9 cellular contexts compared by ENCODE assay signal in genomic region chr2:231190531-231191197, GRCh38. TPM values are rescaled to one million over a fixed set of nuclear protein-coding genes. Genes with fewer than 3 reads are reported as not detected.
DNase-seq lines count a peak whose midpoint lies in the region; ATAC-seq and TF ChIP-seq lines count a peak whose summit lies in the region.
"Had no signal": no experiment of that assay in that cellular context is flagged by ENCODE, and none has a peak within 500 bp of the region (broad histone marks: within the 10 kb centered on the region; RNA-seq: fewer than 3 reads in every experiment).

No MANE protein-coding gene starts in this region.

- no peaks in the 10 kb centered on the region for H3K27me3 ChIP-seq in PC-3 (ENCODE audit: low read length)
- H3K27me3 ChIP-seq in lower lobe of right lung (ENCODE audit: low read depth), result no peaks in the 10 kb centered on the region
- H3K27me3 ChIP-seq in suprapubic skin, result peaks cover 4% of the 10 kb centered on the region

- CTCF ChIA-PET in PC-3 (lab: Charles Lee), result no interaction called here

- peak; percentile 37 for TF ChIP-seq CTCF in PC-3 (conservative IDR thresholded peaks at IDR 0.05; ENCODE audit: low read depth, low read length)
- peak; percentile 12 for TF ChIP-seq CTCF in lower lobe of right lung (IDR thresholded peaks at IDR 0.05)
- TF ChIP-seq CTCF in suprapubic skin (IDR thresholded peaks at IDR 0.05), result no peak

- H2AFZ ChIP-seq in PC-3 (ENCODE audit: low read length), result peak overlapping the region; percentile 89

- H3K36me3 ChIP-seq in PC-3 (ENCODE audit: low read depth, low read length), result no peaks in the 10 kb centered on the region
- H3K36me3 ChIP-seq in lower lobe of right lung, result no peaks in the 10 kb centered on the region
- H3K36me3 ChIP-seq in suprapubic skin, result no peaks in the 10 kb centered on the region

- POLR2A ChIA-PET in PC-3 (lab: Charles Lee; ENCODE audit: unreplicated experiment), result no interaction called here

- no peaks in the 10 kb centered on the region for H3F3A ChIP-seq in PC-3 (ENCODE audit: low read length, unreplicated experiment)

- no peak overlapping the region for H3K27ac ChIP-seq in PC-3 (ENCODE audit: low read length)
- peak overlapping the region; percentile 90 for H3K27ac ChIP-seq in lower lobe of right lung
- H3K27ac ChIP-seq in suprapubic skin, result peak overlapping the region; percentile 84

- H3K4me1 ChIP-seq in PC-3 (ENCODE audit: insufficient read depth, low read length) (no peaks in the 10 kb centered on the region; the same call in 1 of the 2 replicates), lower lobe of right lung (peaks cover 42% of the 10 kb centered on the region), suprapubic skin (peaks cover 18% of the 10 kb centered on the region)

- H3K9me3 ChIP-seq in PC-3 (ENCODE audit: low read length), result no peaks in the 10 kb centered on the region
- H3K9me3 ChIP-seq in lower lobe of right lung, result no peaks in the 10 kb centered on the region
- no peaks in the 10 kb centered on the region for H3K9me3 ChIP-seq in suprapubic skin

- BruUV-seq in PC-3 (replicated peaks; lab: Mats Ljungman, UMichigan), result no TSS peak

- H3K79me2 ChIP-seq in PC-3 (ENCODE audit: low read length), result no peaks in the 10 kb centered on the region

- DNase-seq in PC-3 (peak; percentile 14), lower lobe of right lung (peak; percentile 72), suprapubic skin (ENCODE audit: low spot score in 2 of 2) (peak in 1 of 2 donors; percentile 72), KBM-7 (no peak), kidney glomerular epithelial cell (lab: John Stamatoyannopoulos, UW) (no peak)
- DNase-seq: NK-92 treated with Interleukin-12 subunit alpha and Interleukin-12 subunit beta, amount 100 ng/mL, for 24 hours had no signal

- in situ Hi-C loops in KBM-7 (cut with MboI; ENCODE audit: low pct_unique_long_range_greater_than_20kb, low sequenced_read_pairs), result no loop called here

- no peak for TF ChIP-seq EP300 in suprapubic skin (IDR thresholded peaks at IDR 0.05)

- ATAC-seq in PC-3, result peak; percentile 79
- ATAC-seq in esophagus mucosa, result peak; percentile 37
- peak; percentile 86 to 89 for ATAC-seq in lower lobe of right lung
- ATAC-seq in GM21360 (IDR thresholded peaks at IDR 0.05; ENCODE audit: unreplicated experiment), result no peak
- no peak for ATAC-seq in GM21423 (IDR thresholded peaks at IDR 0.05; ENCODE audit: unreplicated experiment)

- 15% methylated on average over 23 of the region's 42 CpGs for WGBS in suprapubic skin

- intact Hi-C loops in PC-3 (cut with micrococcal nuclease), result no loop called here
- intact Hi-C loops in lower lobe of right lung (cut with DNase I), result no loop called here

- no peaks in the 10 kb centered on the region for H4K20me1 ChIP-seq in PC-3 (ENCODE audit: low read length)

- peak overlapping the region; percentile 84 for H3K4me2 ChIP-seq in PC-3 (ENCODE audit: low read length)

- H3K4me3 ChIP-seq in PC-3 (ENCODE audit: low read length), result peak overlapping the region; percentile 60
- peak overlapping the region; percentile 50 for H3K4me3 ChIP-seq in lower lobe of right lung
- H3K4me3 ChIP-seq in suprapubic skin, result peak overlapping the region; percentile 41

- TF ChIP-seq POLR2A in suprapubic skin (IDR thresholded peaks at IDR 0.05), result no peak

- peak overlapping the region; percentile 13; the same call in 1 of the 2 replicates for H3K9ac ChIP-seq in PC-3 (ENCODE audit: low read length)

- no peaks in the 10 kb centered on the region for H3K9me2 ChIP-seq in PC-3 (replicated peaks; ENCODE audit: low read length)

RNA-seq across cellular contexts. Expression of gene ARMC9, which starts 7.8 kb away (rescaled TPM):
- total RNA-seq in PC-3 (2014; rRNA removed), result 12.8 and 23.4 TPM in 2 replicates
- 1.2 TPM for total RNA-seq in esophagus mucosa
- 43.1 TPM for total RNA-seq in lower lobe of right lung
- 10 to 100 TPM in 2 of 4 donors, 1 to 10 TPM in 2; 6.5 to 11.5 (median 9.3) TPM for total RNA-seq in suprapubic skin

Comparison
In these comparisons a context has a peak if more than half of its experiments do, and no peak if none do; other contexts are left out.
1. ATAC-seq: peak in PC-3 (single experiment), esophagus mucosa (single experiment) and lower lobe of right lung (2 of 2); none in GM21360 (single experiment) and GM21423 (single experiment).
2. DNase-seq: peak in PC-3 (single experiment) and lower lobe of right lung (single experiment); none in KBM-7 (single experiment) and kidney glomerular epithelial cell (single experiment).
3. CTCF ChIP-seq: peak in PC-3 (single experiment) and lower lobe of right lung (single experiment); none in suprapubic skin (0 of 2).
4. Peak in every context shown above with its lines, with median percentiles within 50 percentile points of each other: H3K4me3 ChIP-seq.